In genomic region chr10:71975891-71976725, GRCh38 we compare ENCODE assay signal across 9 cellular contexts. TPM values are rescaled to one million over a fixed set of nuclear protein-coding genes. Genes with fewer than 3 reads are reported as not detected.
DNase-seq lines count a peak whose midpoint lies in the region; ATAC-seq, FAIRE-seq and TF ChIP-seq lines count a peak whose summit lies in the region.
"Had no signal": no experiment of that assay in that cellular context is flagged by ENCODE, and none has a peak within 500 bp of the region (broad histone marks: within the 10 kb centered on the region; RNA-seq: fewer than 3 reads in every experiment).

No MANE protein-coding gene starts in this region.

- DNase-seq in HT-29 (ENCODE audit: low spot score) (peak; percentile 74), caudate nucleus (lab: John Stamatoyannopoulos, UW) (peak in 26 of 61 donors; percentile 27 to 89 (median 72)), HepG2 (ENCODE audit: low spot score) (no peak), suprapubic skin (ENCODE audit: low spot score in 2 of 2) (no peak), NCI-H1092 (lab: John Stamatoyannopoulos, UW) (no peak), BE2C (no peak), lower leg skin (ENCODE audit: low spot score in 2 of 2) (no peak), DMS79 treated with DMSO at 0.1 percent for 48 hours (lab: John Stamatoyannopoulos, UW) (no peak)
- DNase-seq: activated B cell treated with CpG ODN at 0.5 μM for 24 hours had no signal

- H3K27me3 ChIP-seq in HepG2 (ENCODE audit: control insufficient read depth in 1 of 2, insufficient read depth in 2 of 2, low read length in 2 of 2) (no peaks in the 10 kb centered on the region), suprapubic skin (no peaks in the 10 kb centered on the region), BE2C (no peaks in the 10 kb centered on the region)

- POLR2A ChIA-PET in HepG2 (lab: Yijun Ruan, JAX): interaction anchor here (0.6 to 3.7 kb wide), 16 partner anchors 8 to 297 kb away, joined by 3 to 39 read pairs (median 4); partner anchors contain the start of genes ASCC1, CHST3 and DDIT4

- 17% methylated on average over 6 of the region's 11 CpGs for WGBS in HepG2 (ENCODE audit: low lambda C conversion rate)
- 39% methylated on average over 9 of the region's 11 CpGs for WGBS in suprapubic skin
- WGBS in lower leg skin, 2 donors: 22 to 29% methylated on average over 9 to 11 of the region's 11 CpGs

- BruUV-seq in HepG2 (replicated peaks; lab: Mats Ljungman, UMichigan): no TSS peak

- peak overlapping the region; percentile 94 for H3K4me2 ChIP-seq in HepG2 (ENCODE audit: low read depth, low read length)

- H2AFZ ChIP-seq in HepG2 (ENCODE audit: low read length): no peak overlapping the region

- in situ Hi-C loops in HepG2 (cut with HindIII; ENCODE audit: extremely low pct_ligation_motif_present, low pct_unique_long_range_greater_than_20kb): no loop called here

- H3K4me3 ChIP-seq in HepG2 (replicated peaks in 1 of 3; ENCODE audit: insufficient read depth in 1 of 3, low read depth in 2 of 3, low read length in 3 of 3) (peak overlapping the region in 2 of 3 experiments; percentile 17 to 29; a peak in 2 of 6 replicates), suprapubic skin (no peak overlapping the region), BE2C (ENCODE audit: low read depth, low read length) (no peak overlapping the region), lower leg skin (ENCODE audit: low read depth, poor library complexity, severe bottlenecking) (no peak overlapping the region)

- CTCF ChIA-PET in HepG2 (lab: Yijun Ruan, JAX; ENCODE audit: low intra/inter-chr PET ratio, low total read pairs): no interaction called here

- H3K4me1 ChIP-seq in HepG2 (ENCODE audit: insufficient read depth, low read length) (peaks cover 71% of the 10 kb centered on the region), suprapubic skin (peaks cover 98% of the 10 kb centered on the region), BE2C (peaks cover 22% of the 10 kb centered on the region)

- intact Hi-C loops in HepG2 (cut with micrococcal nuclease; ENCODE audit: unreplicated experiment): no loop called here
- intact Hi-C loops in lower leg skin (cut with DNase I; ENCODE audit: low total_unique reads): no loop called here

- peak; percentile 49 for FAIRE-seq in HepG2 (lab: Jason Lieb, UNC)

- TF ChIP-seq EP300 in HepG2 (IDR thresholded peaks at IDR 0.05; ENCODE audit: low read depth in 2 of 2, low read length in 2 of 2) (no peak; a peak in 1 of 4 replicates), HepG2 (CRISPR knock-in tag; IDR thresholded peaks at IDR 0.05; ENCODE audit: borderline replicate concordance) (no peak), suprapubic skin (IDR thresholded peaks at IDR 0.05) (no peak)

- H3K79me2 ChIP-seq in HepG2 (ENCODE audit: insufficient read depth, low read length): peaks cover 94% of the 10 kb centered on the region

- peak in 1 of 2 experiments; percentile 45; a peak in 1 of 4 replicates for TF ChIP-seq POLR2A in HepG2 (IDR thresholded peaks at IDR 0.05; ENCODE audit: insufficient read depth in 1 of 2, low read depth in 2 of 2, low read length in 2 of 2)
- TF ChIP-seq POLR2A in suprapubic skin (IDR thresholded peaks at IDR 0.05): no peak
- no peak for TF ChIP-seq POLR2A in lower leg skin (IDR thresholded peaks at IDR 0.05)

- TF ChIP-seq CTCF in HepG2 (CRISPR knock-in tag; IDR thresholded peaks at IDR 0.05) (no peak), suprapubic skin (IDR thresholded peaks at IDR 0.05) (no peak), BE2C (IDR thresholded peaks at IDR 0.05; ENCODE audit: low read depth, low read length) (no peak), lower leg skin (IDR thresholded peaks at IDR 0.05) (no peak)

- peak; percentile 50 for ATAC-seq in HepG2

- peak overlapping the region; percentile 96 for H3K27ac ChIP-seq in caudate nucleus (ENCODE audit: low read depth, low read length)
- peak overlapping the region; percentile 91 for H3K27ac ChIP-seq in HepG2 (ENCODE audit: extremely low read length, insufficient read depth, low read length)
- H3K27ac ChIP-seq in suprapubic skin: peak overlapping the region; percentile 84

- H3K9me3 ChIP-seq in HepG2 (ENCODE audit: low read length) (no peaks in the 10 kb centered on the region), suprapubic skin (no peaks in the 10 kb centered on the region), BE2C (no peaks in the 10 kb centered on the region)

- no peak for TF ChIP-seq RAD21 in HepG2 (CRISPR knock-in tag; IDR thresholded peaks at IDR 0.05)

- H3K9ac ChIP-seq in HepG2 (ENCODE audit: insufficient read depth, low read depth, low read length): peak overlapping the region; percentile 70

- H4K20me1 ChIP-seq in HepG2 (ENCODE audit: insufficient read depth, low read length): no peaks in the 10 kb centered on the region

- H3K36me3 ChIP-seq in HepG2 (replicated peaks in 1 of 2; ENCODE audit: control insufficient read depth in 1 of 2, insufficient read depth in 2 of 2, low read length in 2 of 2): peaks cover 8 to 26% of the 10 kb centered on the region in 2 experiments
- H3K36me3 ChIP-seq in suprapubic skin: no peaks in the 10 kb centered on the region
- H3K36me3 ChIP-seq in BE2C: no peaks in the 10 kb centered on the region

TF ChIP-seq in HepG2, 621 proteins besides CTCF, POLR2A, EP300 and RAD21 (continues in another document):
- TF ChIP-seq TBL1XR1 (IDR thresholded peaks at IDR 0.05; ENCODE audit: borderline replicate concordance, low read length, partially characterized antibody): no peak
- no peak for TF ChIP-seq GZF1 (CRISPR knock-in tag; IDR thresholded peaks at IDR 0.05)
- TF ChIP-seq ZNF180 (CRISPR knock-in tag; IDR thresholded peaks at IDR 0.05; ENCODE audit: borderline replicate concordance, low read depth): no peak
- TF ChIP-seq IRF1 (CRISPR knock-in tag; IDR thresholded peaks at IDR 0.05; ENCODE audit: low read depth): no peak
- no peak for TF ChIP-seq ELK4 (CRISPR knock-in tag; IDR thresholded peaks at IDR 0.05; ENCODE audit: borderline replicate concordance)
- TF ChIP-seq CREM (IDR thresholded peaks at IDR 0.05): no peak
- TF ChIP-seq CREM (CRISPR knock-in tag; IDR thresholded peaks at IDR 0.05): no peak
- TF ChIP-seq RXRB (CRISPR knock-in tag; IDR thresholded peaks at IDR 0.05; ENCODE audit: borderline replicate concordance): no peak
- TF ChIP-seq HNRNPL (IDR thresholded peaks at IDR 0.05; ENCODE audit: low read depth, low read length): 0 out of 2 replicates have a peak, but pooled peaks have one; percentile 15
- TF ChIP-seq POLR2AphosphoS5 (IDR thresholded peaks at IDR 0.05; ENCODE audit: low read depth, low read length): peak; percentile 29; the same call in 1 of the 2 replicates

RNA-seq across cellular contexts. Expression of gene CHST3, which starts 11.9 kb away (rescaled TPM):
- total RNA-seq in HT-29 (2014; rRNA removed; shearing (Covaris generic)): 12.3 and 14.1 TPM in 2 replicates
- total RNA-seq in HepG2 (2016; rRNA removed; fragmentation: Illumina TruSeq; extraction: Trizol): 13.4 and 18.7 TPM in 2 replicates
- 1.8 and 1.9 TPM in 2 replicates for total RNA-seq in HepG2 (2016; cell fraction: cytosol; rRNA removed; fragmentation: Illumina TruSeq; extraction: Trizol; ENCODE audit: low read depth)
- 12.3 and 17.7 TPM in 2 replicates for total RNA-seq in HepG2 (2016; cell fraction: insoluble cytoplasmic fraction; rRNA removed; fragmentation: Illumina TruSeq; extraction: Trizol)
- 7.4 and 7.7 TPM in 2 replicates for total RNA-seq in HepG2 (2016; cell fraction: membrane; rRNA removed; fragmentation: Illumina TruSeq; extraction: Trizol)
- 18.2 and 22.8 TPM in 2 replicates for total RNA-seq in HepG2 (2016; cell fraction: nucleus; rRNA removed; fragmentation: Illumina TruSeq; extraction: Trizol)
- 7.2 and 8.1 TPM in 2 replicates for polyA plus RNA-seq in HepG2 (2011; rRNA removed)
- 6.1 and 6.3 TPM in 2 replicates for polyA plus RNA-seq in HepG2 (2011; cell fraction: cytosol; rRNA removed)
- 9.2 and 10.1 TPM in 2 replicates for polyA plus RNA-seq in HepG2 (2011; cell fraction: nucleus; rRNA removed)
- 4.5 and 6.1 TPM in 2 replicates for polyA plus RNA-seq in HepG2 (2012)
- 1.2 and 1.3 TPM in 2 replicates for polyA plus RNA-seq in HepG2 (2016; cell fraction: cytosol; fragmentation: Illumina TruSeq; extraction: Trizol; ENCODE audit: low read depth)
- 8.1 and 9.2 TPM in 2 replicates for polyA plus RNA-seq in HepG2 (2016; cell fraction: insoluble cytoplasmic fraction; fragmentation: Illumina TruSeq; extraction: Trizol; ENCODE audit: low read depth)
- 2.9 and 3.3 TPM in 2 replicates for polyA plus RNA-seq in HepG2 (2016; cell fraction: membrane; fragmentation: Illumina TruSeq; extraction: Trizol; ENCODE audit: low read depth)
- polyA plus RNA-seq in HepG2 (2016; cell fraction: nucleus; fragmentation: Illumina TruSeq; extraction: Trizol; ENCODE audit: insufficient read depth, low read depth): 25.5 and 27.0 TPM in 2 replicates
- 22.4 and 23.3 TPM in 2 replicates for polyA minus RNA-seq in HepG2 (2011; rRNA and poly(A)+ RNA removed; ENCODE audit: low replicate concordance)
- 9.6 TPM in 2 replicates for polyA minus RNA-seq in HepG2 (2011; cell fraction: cytosol; rRNA and poly(A)+ RNA removed)
- polyA minus RNA-seq in HepG2 (2011; cell fraction: nucleus; rRNA and poly(A)+ RNA removed): 9.7 and 10.7 TPM in 2 replicates
- total RNA-seq in suprapubic skin: 10 to 100 TPM; 17.9 to 29.3 (median 23.2) TPM
- polyA plus RNA-seq in BE2C (2012; ENCODE audit: insufficient read depth, insufficient read length, low read depth): 21.1 TPM
- 10 to 100 TPM; 15.7 to 33.0 (median 20.6) TPM for total RNA-seq in lower leg skin
- total RNA-seq: activated B cell treated with CpG ODN at 0.5 μM for 24 hours had no signal

Comparison
In these comparisons a context has a peak if more than half of its experiments do, and no peak if none do; other contexts are left out.
1. H3K4me3 ChIP-seq: peak in HepG2 (2 of 3); none in suprapubic skin (single experiment), BE2C (single experiment) and lower leg skin (single experiment).
2. Peak in every context shown above with its lines, with median percentiles within 50 percentile points of each other: H3K27ac ChIP-seq.